Comparison of ENCODE assay signal across 20 cellular contexts in genomic region chr1:85438353-85438752, GRCh38. TPM values are rescaled to one million over a fixed set of nuclear protein-coding genes. Genes with fewer than 3 reads are reported as not detected.
A peak's percentile ranks its signal among the peaks of the same experiment; 100 is the strongest.
DNase-seq lines count a peak whose midpoint lies in the region; ATAC-seq, FAIRE-seq and TF ChIP-seq lines count a peak whose summit lies in the region.
"Had no signal": no experiment of that assay in that cellular context is flagged by ENCODE, and none has a peak within 500 bp of the region (broad histone marks: within the 10 kb centered on the region; RNA-seq: fewer than 3 reads in every experiment).

No MANE protein-coding gene starts in this region.

- in situ Hi-C loops in HepG2 (cut with HindIII; ENCODE audit: extremely low pct_ligation_motif_present, low pct_unique_long_range_greater_than_20kb), result no loop called here

- 0 out of 2 replicates have a peak, but pooled peaks cover 2% of the 10 kb centered on the region for H3K36me3 ChIP-seq in ACC112 (ENCODE audit: insufficient read depth, low read length)
- H3K36me3 ChIP-seq in HepG2 (replicated peaks in 1 of 2; ENCODE audit: control insufficient read depth in 1 of 2, insufficient read depth in 2 of 2, low read length in 2 of 2), result no peaks in the 10 kb centered on the region

- H3K27ac ChIP-seq in ACC112 (ENCODE audit: low read depth, low read length), result peak overlapping the region; percentile 47
- peak overlapping the region; percentile 9 for H3K27ac ChIP-seq in HepG2 (ENCODE audit: extremely low read length, insufficient read depth, low read length)
- H3K27ac ChIP-seq: A549 had no signal

- H3K79me2 ChIP-seq in ACC112 (ENCODE audit: control insufficient read depth, insufficient read depth, low read length, unreplicated experiment) (peaks cover 59% of the 10 kb centered on the region), HepG2 (ENCODE audit: insufficient read depth, low read length) (peaks cover 58% of the 10 kb centered on the region)

- DNase-seq in LHCN-M2 (ENCODE audit: low read depth), result peak; percentile 60
- DNase-seq in chondrocyte (ENCODE audit: low spot score), result no peak
- peak; percentile 54 for DNase-seq in HepG2 (ENCODE audit: low spot score)
- no peak for DNase-seq in NCI-H2171 (lab: John Stamatoyannopoulos, UW)
- no peak for DNase-seq in cerebellar cortex (ENCODE audit: low spot score)
- no peak for DNase-seq in NCI-H82 treated with DMSO at 0.1 percent for 48 hours (lab: John Stamatoyannopoulos, UW; ENCODE audit: unreplicated experiment)
- DNase-seq: activated CD4-positive, alpha-beta T cell treated with anti-CD3 and anti-CD28 coated beads, Interleukin-2, amount 10 ng/mL, durations not matched to agents 7 days and 5 days; amniotic stem cell; CD4-positive, CD25-positive, alpha-beta regulatory T cell; effector memory CD8-positive, alpha-beta T cell; hypothalamus; NCI-H1417 treated with DMSO at 0.1 percent for 48 hours; NCI-H526; stimulated activated CD4-positive, alpha-beta T cell treated with anti-CD3 and anti-CD28 coated beads, Interleukin-12 subunit alpha, Interleukin-12 subunit beta, amount 100 ng/mL, for 4 hours had no signal

- H3K4me3 Mint-ChIP-seq in chondrocyte (ENCODE audit: unreplicated experiment), result no peak overlapping the region
- H3K4me3 Mint-ChIP-seq: activated CD4-positive, alpha-beta T cell treated with anti-CD3 and anti-CD28 coated beads, Interleukin-2, amount 10 ng/mL, durations not matched to agents 7 days and 5 days; CD4-positive, CD25-positive, alpha-beta regulatory T cell; central memory CD8-positive, alpha-beta T cell; effector memory CD8-positive, alpha-beta T cell; natural killer cell treated with Interleukin-12 subunit alpha and Interleukin-12 subunit beta and Interleukin-15 and Interleukin-18, amount 100 ng/mL, for 72 hours had no signal

- no TSS peak for BruUV-seq in HepG2 (replicated peaks; lab: Mats Ljungman, UMichigan)

- H4K20me1 ChIP-seq in HepG2 (ENCODE audit: insufficient read depth, low read length), result no peaks in the 10 kb centered on the region

- TF ChIP-seq CTCF in chondrocyte (IDR thresholded peaks at IDR 0.05), result no peak
- TF ChIP-seq CTCF in HepG2 (CRISPR knock-in tag; IDR thresholded peaks at IDR 0.05), result no peak

- H3K27me3 ChIP-seq in ACC112 (ENCODE audit: insufficient read depth, low read length), result no peaks in the 10 kb centered on the region
- H3K27me3 ChIP-seq in HepG2 (ENCODE audit: control insufficient read depth in 1 of 2, insufficient read depth in 2 of 2, low read length in 2 of 2), result no peaks in the 10 kb centered on the region

- peaks cover 35% of the 10 kb centered on the region for H3K4me1 ChIP-seq in ACC112 (ENCODE audit: control insufficient read depth, insufficient read depth, low read length, unreplicated experiment)
- peaks cover 28% of the 10 kb centered on the region for H3K4me1 ChIP-seq in HepG2 (ENCODE audit: insufficient read depth, low read length)

- H3K4me3 ChIP-seq in ACC112 (ENCODE audit: low read depth, low read length) (peak overlapping the region; percentile 41; the same call in 1 of the 2 replicates), HepG2 (replicated peaks in 1 of 3; ENCODE audit: insufficient read depth in 1 of 3, low read depth in 2 of 3, low read length in 3 of 3) (no peak overlapping the region)
- H3K4me3 ChIP-seq: A549 had no signal

- 0 out of 4 replicates have a peak, but pooled peaks of 1 of the 2 experiments have one; percentile 11 for TF ChIP-seq EP300 in HepG2 (IDR thresholded peaks at IDR 0.05; ENCODE audit: low read depth in 2 of 2, low read length in 2 of 2)
- TF ChIP-seq EP300 in HepG2 (CRISPR knock-in tag; IDR thresholded peaks at IDR 0.05; ENCODE audit: borderline replicate concordance), result no peak

- peak overlapping the region; percentile 68 for H3K27ac Mint-ChIP-seq in chondrocyte (ENCODE audit: unreplicated experiment)
- H3K27ac Mint-ChIP-seq: activated CD4-positive, alpha-beta T cell treated with anti-CD3 and anti-CD28 coated beads, Interleukin-2, amount 10 ng/mL, durations not matched to agents 7 days and 5 days; CD4-positive, CD25-positive, alpha-beta regulatory T cell; effector memory CD8-positive, alpha-beta T cell; natural killer cell treated with Interleukin-12 subunit alpha and Interleukin-12 subunit beta and Interleukin-15 and Interleukin-18, amount 100 ng/mL, for 72 hours; progenitor cell of endocrine pancreas had no signal

- CTCF ChIA-PET in HepG2 (lab: Yijun Ruan, JAX; ENCODE audit: low intra/inter-chr PET ratio, low total read pairs), result no interaction called here

- no peak overlapping the region for H3K9ac ChIP-seq in HepG2 (ENCODE audit: insufficient read depth, low read depth, low read length)

- no peak for TF ChIP-seq POLR2A in HepG2 (IDR thresholded peaks at IDR 0.05; ENCODE audit: insufficient read depth in 1 of 2, low read depth in 2 of 2, low read length in 2 of 2)

- 12% methylated on average over 2 of the region's 2 CpGs for WGBS in HepG2 (ENCODE audit: low lambda C conversion rate)

- ATAC-seq in HepG2, result peak; percentile 99
- no peak for ATAC-seq in GM21825 (IDR thresholded peaks at IDR 0.05; ENCODE audit: unreplicated experiment)
- ATAC-seq: A549; effector memory CD8-positive, alpha-beta T cell; natural killer cell treated with Interleukin-12 subunit alpha and Interleukin-12 subunit beta and Interleukin-15 and Interleukin-18, amount 100 ng/mL, for 72 hours had no signal

- H3K9me3 ChIP-seq in HepG2 (ENCODE audit: low read length), result no peaks in the 10 kb centered on the region
- H3K9me3 ChIP-seq: A549 had no signal

- POLR2A ChIA-PET in HepG2 (lab: Yijun Ruan, JAX), result no interaction called here

- peaks cover 54% of the 10 kb centered on the region for H3K4me1 Mint-ChIP-seq in chondrocyte (ENCODE audit: low read depth)
- H3K4me1 Mint-ChIP-seq: activated CD4-positive, alpha-beta T cell treated with anti-CD3 and anti-CD28 coated beads, Interleukin-2, amount 10 ng/mL, durations not matched to agents 7 days and 5 days; CD4-positive, CD25-positive, alpha-beta regulatory T cell; central memory CD8-positive, alpha-beta T cell had no signal

- peak; percentile 60 for FAIRE-seq in HepG2 (lab: Jason Lieb, UNC)
- FAIRE-seq: A549 had no signal

- intact Hi-C loops in HepG2 (cut with micrococcal nuclease; ENCODE audit: unreplicated experiment), result no loop called here

- TF ChIP-seq RAD21 in HepG2 (CRISPR knock-in tag; IDR thresholded peaks at IDR 0.05), result no peak

- H2AFZ ChIP-seq in ACC112 (ENCODE audit: low read length, unreplicated experiment), result no peak overlapping the region
- H2AFZ ChIP-seq in HepG2 (ENCODE audit: low read length), result no peak overlapping the region

- H3K4me2 ChIP-seq in HepG2 (ENCODE audit: low read depth, low read length), result peak overlapping the region; percentile 40
- H3K4me2 ChIP-seq: A549 had no signal

- H3K36me3 Mint-ChIP-seq in chondrocyte (ENCODE audit: low read depth), result peaks cover 2% of the 10 kb centered on the region
- H3K36me3 Mint-ChIP-seq: CD4-positive, CD25-positive, alpha-beta regulatory T cell; natural killer cell treated with Interleukin-12 subunit alpha and Interleukin-12 subunit beta and Interleukin-15 and Interleukin-18, amount 100 ng/mL, for 72 hours had no signal

- H3K27me3 Mint-ChIP-seq in chondrocyte (ENCODE audit: low read depth), result no peaks in the 10 kb centered on the region
- H3K27me3 Mint-ChIP-seq: CD4-positive, CD25-positive, alpha-beta regulatory T cell; central memory CD8-positive, alpha-beta T cell; progenitor cell of endocrine pancreas had no signal

- no peaks in the 10 kb centered on the region for H3K9me3 Mint-ChIP-seq in chondrocyte (ENCODE audit: low read depth)
- H3K9me3 Mint-ChIP-seq: activated CD4-positive, alpha-beta T cell treated with anti-CD3 and anti-CD28 coated beads, Interleukin-2, amount 10 ng/mL, durations not matched to agents 7 days and 5 days; CD4-positive, CD25-positive, alpha-beta regulatory T cell; central memory CD8-positive, alpha-beta T cell; effector memory CD8-positive, alpha-beta T cell had no signal

TF ChIP-seq in HepG2, 621 proteins besides CTCF, POLR2A, EP300 and RAD21 (continues in another document):
- TF ChIP-seq TAF1 (CRISPR knock-in tag; IDR thresholded peaks at IDR 0.05) (no peak), BCL6 (CRISPR knock-in tag; IDR thresholded peaks at IDR 0.05) (0 out of 2 replicates have a peak, but pooled peaks have one; percentile 27), ZNF746 (CRISPR knock-in tag; IDR thresholded peaks at IDR 0.05) (no peak), ZNF652 (CRISPR knock-in tag; IDR thresholded peaks at IDR 0.05; ENCODE audit: borderline replicate concordance, low read depth) (no peak)

RNA-seq across cellular contexts. Expression of gene DDAH1, which starts 26.6 kb away (rescaled TPM):
- total RNA-seq in LHCN-M2 (2014; rRNA removed), result 47.1 and 49.4 TPM in 2 replicates
- polyA plus RNA-seq in LHCN-M2 (2012), result 98.2 TPM
- total RNA-seq in chondrocyte, result 91.8 to 93.0 TPM (median 92.7 TPM) in 3 replicates
- 39.7 and 50.2 TPM in 2 replicates for total RNA-seq in HepG2 (2016; rRNA removed; fragmentation: Illumina TruSeq; extraction: Trizol)
- total RNA-seq in HepG2 (2016; cell fraction: cytosol; rRNA removed; fragmentation: Illumina TruSeq; extraction: Trizol; ENCODE audit: low read depth), result 4.1 and 5.5 TPM in 2 replicates
- 38.6 and 48.4 TPM in 2 replicates for total RNA-seq in HepG2 (2016; cell fraction: insoluble cytoplasmic fraction; rRNA removed; fragmentation: Illumina TruSeq; extraction: Trizol)
- total RNA-seq in HepG2 (2016; cell fraction: membrane; rRNA removed; fragmentation: Illumina TruSeq; extraction: Trizol), result 23.5 and 24.8 TPM in 2 replicates
- 20.4 and 23.7 TPM in 2 replicates for total RNA-seq in HepG2 (2016; cell fraction: nucleus; rRNA removed; fragmentation: Illumina TruSeq; extraction: Trizol)
- polyA plus RNA-seq in HepG2 (2011; rRNA removed), result 43.4 and 64.4 TPM in 2 replicates
- polyA plus RNA-seq in HepG2 (2011; cell fraction: cytosol; rRNA removed), result 29.4 and 40.2 TPM in 2 replicates
- 12.2 and 12.7 TPM in 2 replicates for polyA plus RNA-seq in HepG2 (2011; cell fraction: nucleus; rRNA removed)
- 25.2 and 41.5 TPM in 2 replicates for polyA plus RNA-seq in HepG2 (2012)
- polyA plus RNA-seq in HepG2 (2016; cell fraction: cytosol; fragmentation: Illumina TruSeq; extraction: Trizol; ENCODE audit: low read depth), result 3.3 TPM in 2 replicates
- 63.1 and 64.3 TPM in 2 replicates for polyA plus RNA-seq in HepG2 (2016; cell fraction: insoluble cytoplasmic fraction; fragmentation: Illumina TruSeq; extraction: Trizol; ENCODE audit: low read depth)
- 17.3 and 18.8 TPM in 2 replicates for polyA plus RNA-seq in HepG2 (2016; cell fraction: membrane; fragmentation: Illumina TruSeq; extraction: Trizol; ENCODE audit: low read depth)
- polyA plus RNA-seq in HepG2 (2016; cell fraction: nucleus; fragmentation: Illumina TruSeq; extraction: Trizol; ENCODE audit: insufficient read depth, low read depth), result 29.0 TPM in 2 replicates
- polyA minus RNA-seq in HepG2 (2011; rRNA and poly(A)+ RNA removed; ENCODE audit: low replicate concordance), result 12.5 and 50.8 TPM in 2 replicates
- polyA minus RNA-seq in HepG2 (2011; cell fraction: cytosol; rRNA and poly(A)+ RNA removed), result 32.4 and 32.9 TPM in 2 replicates
- 29.5 and 32.7 TPM in 2 replicates for polyA minus RNA-seq in HepG2 (2011; cell fraction: nucleus; rRNA and poly(A)+ RNA removed)
- total RNA-seq: activated CD4-positive, alpha-beta T cell treated with anti-CD3 and anti-CD28 coated beads, Interleukin-2, amount 10 ng/mL, durations not matched to agents 7 days and 5 days; natural killer cell treated with Interleukin-12 subunit alpha and Interleukin-12 subunit beta and Interleukin-15 and Interleukin-18, amount 100 ng/mL, for 72 hours had no signal
- polyA plus RNA-seq: CD4-positive, CD25-positive, alpha-beta regulatory T cell had no signal

Comparison
In these comparisons a context has a peak if more than half of its experiments do, and no peak if none do; other contexts are left out.
1. DNase-seq: peak in LHCN-M2 (single experiment) and HepG2 (single experiment); none in chondrocyte (single experiment), NCI-H2171 (single experiment), cerebellar cortex (single experiment) and NCI-H82 treated with DMSO at 0.1 percent for 48 hours (single experiment).